Comparison of ENCODE assay signal across 8 cellular contexts in the genomic region with DNA sequence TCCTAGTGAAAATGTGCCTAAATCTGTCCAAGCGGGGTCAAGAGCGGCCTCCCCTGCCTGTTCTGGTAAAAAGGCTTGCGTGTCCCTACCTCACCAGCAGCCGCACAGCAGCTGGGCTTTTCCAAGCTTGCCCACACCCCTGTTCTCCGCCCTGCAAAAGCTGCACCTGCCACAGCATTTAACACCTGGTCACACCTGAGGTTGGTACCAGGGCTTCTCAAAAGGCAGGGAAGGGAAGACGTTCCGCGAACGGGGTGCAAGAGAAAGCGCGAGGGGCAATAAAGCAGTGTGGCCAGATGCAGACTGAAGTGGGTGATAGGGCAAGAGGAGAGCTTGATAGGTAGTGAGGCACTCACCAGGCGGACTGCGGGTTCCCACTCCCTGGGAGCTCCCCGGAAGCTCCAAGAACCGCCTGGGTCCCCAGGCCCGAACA. TPM values are rescaled to one million over a fixed set of nuclear protein-coding genes. Genes with fewer than 3 reads are reported as not detected.
DNase-seq lines count a peak whose midpoint lies in the region; ATAC-seq and TF ChIP-seq lines count a peak whose summit lies in the region.

No MANE protein-coding gene starts in this region.

- H3K27ac ChIP-seq in PC-3 (ENCODE audit: low read length), result peak overlapping the region; percentile 3; the same call in 1 of the 2 replicates
- peak overlapping the region; percentile 38 to 69 (median 69) for H3K27ac ChIP-seq in thyroid gland

- no peaks in the 10 kb centered on the region for H3K9me3 ChIP-seq in PC-3 (ENCODE audit: low read length)
- no peaks in the 10 kb centered on the region for H3K9me3 ChIP-seq in thyroid gland

- DNase-seq in ELR (ENCODE audit: low read depth) (peak; percentile 47), PC-3 (peak; percentile 29), choroid plexus epithelial cell (ENCODE audit: low read depth) (peak; percentile 31), left lobe of liver (ENCODE audit: low spot score) (peak; percentile 53), thyroid gland (peak; percentile 28 to 30), posterior vena cava (ENCODE audit: low spot score) (no peak)

- intact Hi-C loops in PC-3 (cut with micrococcal nuclease), result no loop called here
- intact Hi-C loops in thyroid gland (cut with DNase I), result no loop called here
- intact Hi-C loops in posterior vena cava (cut with DNase I), result no loop called here

- CTCF ChIA-PET in PC-3 (lab: Charles Lee), result interaction anchor here (1.0 to 1.2 kb wide), 2 partner anchors 17 to 70 kb away, joined by 4 to 5 read pairs; no protein-coding TSS in a partner anchor

- H2AFZ ChIP-seq in PC-3 (ENCODE audit: low read length), result peak overlapping the region; percentile 97

- H3K4me1 ChIP-seq in PC-3 (ENCODE audit: insufficient read depth, low read length) (peaks cover 21% of the 10 kb centered on the region), thyroid gland (peaks cover 12 to 15% of the 10 kb centered on the region in 2 donors)

- POLR2A ChIA-PET in PC-3 (lab: Charles Lee; ENCODE audit: unreplicated experiment), result interaction anchor here (0.5 kb wide), 1 partner anchor 18 kb away, joined by 4 read pairs; no protein-coding TSS in a partner anchor

- TF ChIP-seq CTCF in PC-3 (conservative IDR thresholded peaks at IDR 0.05; ENCODE audit: low read depth, low read length) (no peak), choroid plexus epithelial cell (conservative IDR thresholded peaks at IDR 0.05; ENCODE audit: low read depth, low read length) (no peak), thyroid gland (IDR thresholded peaks at IDR 0.05) (no peak)

- peak overlapping the region; percentile 76 for H3K9ac ChIP-seq in PC-3 (ENCODE audit: low read length)

- ATAC-seq in GM21381 (IDR thresholded peaks at IDR 0.05; ENCODE audit: unreplicated experiment), result peak; percentile 36
- peak; percentile 18 for ATAC-seq in HG03565 (IDR thresholded peaks at IDR 0.05; ENCODE audit: unreplicated experiment)
- ATAC-seq in PC-3, result peak; percentile 73
- ATAC-seq in left lobe of liver, result peak; percentile 82

- peak overlapping the region; percentile 97 for H3K4me2 ChIP-seq in PC-3 (ENCODE audit: low read length)

- H3K4me3 ChIP-seq in PC-3 (ENCODE audit: low read length) (peak overlapping the region; percentile 89), choroid plexus epithelial cell (ENCODE audit: low read depth, low read length) (peak overlapping the region; percentile 93), thyroid gland (replicated peaks in 1 of 3) (peak overlapping the region; percentile 56 to 86 (median 75))

- 4 to 8% methylated on average over 16 of the region's 16 CpGs for WGBS in thyroid gland, 2 donors

- H4K20me1 ChIP-seq in PC-3 (ENCODE audit: low read length), result no peaks in the 10 kb centered on the region

- no peak for TF ChIP-seq POLR2A in thyroid gland (IDR thresholded peaks at IDR 0.05)

- H3K27me3 ChIP-seq in PC-3 (ENCODE audit: low read length) (no peaks in the 10 kb centered on the region), thyroid gland (no peaks in the 10 kb centered on the region)

- TSS peak; percentile 36 for BruUV-seq in PC-3 (replicated peaks; lab: Mats Ljungman, UMichigan)

- peaks cover 53% of the 10 kb centered on the region for H3K79me2 ChIP-seq in PC-3 (ENCODE audit: low read length)

- no peaks in the 10 kb centered on the region for H3K9me2 ChIP-seq in PC-3 (replicated peaks; ENCODE audit: low read length)

- H3F3A ChIP-seq in PC-3 (ENCODE audit: low read length, unreplicated experiment), result no peaks in the 10 kb centered on the region

- peaks cover 4% of the 10 kb centered on the region; the same call in 1 of the 2 replicates for H3K36me3 ChIP-seq in PC-3 (ENCODE audit: low read depth, low read length)
- H3K36me3 ChIP-seq in thyroid gland, result peaks cover 0 to 3% of the 10 kb centered on the region in 2 donors

RNA-seq across cellular contexts. Expression of gene TMEM182, which starts 25.6 kb away (rescaled TPM):
- total RNA-seq in PC-3 (2014; rRNA removed) (4.5 and 6.5 TPM in 2 replicates), left lobe of liver (1.6 TPM), thyroid gland (1 to 10 TPM; 2.3 to 3.3 (median 2.8) TPM), posterior vena cava (1 to 10 TPM; 2.8 to 3.4 TPM)

Comparison
In these comparisons a context has a peak if more than half of its experiments do, and no peak if none do; other contexts are left out.
1. ATAC-seq: peak in every context shown above with its lines; median percentile 82 in left lobe of liver; 73 in PC-3; 36 in GM21381; 18 in HG03565.